ENCODE assay signal across 8 cellular contexts in genomic region chr18:26656944-26657536, GRCh38.
DNase-seq lines count a peak whose midpoint lies in the region; ATAC-seq and TF ChIP-seq lines count a peak whose summit lies in the region.

No MANE protein-coding gene starts in this region.

- no peak for TF ChIP-seq POLR2A in lower leg skin (IDR thresholded peaks at IDR 0.05)

- H3K79me2 ChIP-seq in Karpas-422 (ENCODE audit: low read length) (no peaks in the 10 kb centered on the region), SK-N-SH (ENCODE audit: insufficient read depth) (no peaks in the 10 kb centered on the region)

- H3K27ac ChIP-seq in Karpas-422 (ENCODE audit: low read length): no peak overlapping the region
- peak overlapping the region in 1 of 2 experiments; percentile 97; a peak in 2 of 4 replicates for H3K27ac ChIP-seq in SK-N-SH (ENCODE audit: low read depth in 2 of 2, low read length in 1 of 2)
- H3K27ac ChIP-seq in stomach smooth muscle (ENCODE audit: low read length): peak overlapping the region; percentile 41

- H2AFZ ChIP-seq in Karpas-422 (ENCODE audit: low read length) (no peak overlapping the region), SK-N-SH (ENCODE audit: low read depth) (peak overlapping the region; percentile 95)

- H4K20me1 ChIP-seq in Karpas-422 (ENCODE audit: insufficient read depth, low read depth, low read length): no peaks in the 10 kb centered on the region
- H4K20me1 ChIP-seq in SK-N-SH (ENCODE audit: insufficient read depth): no peaks in the 10 kb centered on the region

- peak; percentile 28 for DNase-seq in DMS53 treated with DMSO at 0.1 percent for 48 hours (lab: John Stamatoyannopoulos, UW; ENCODE audit: unreplicated experiment)
- DNase-seq in Karpas-422: no peak
- peak; percentile 80 for DNase-seq in SK-N-SH
- peak; percentile 82 for DNase-seq in ecto neural progenitor cell (ENCODE audit: low spot score)
- peak; percentile 43 to 91 for DNase-seq in lower leg skin (ENCODE audit: low spot score in 2 of 2)

- no peaks in the 10 kb centered on the region for H3K36me3 ChIP-seq in Karpas-422 (ENCODE audit: insufficient read depth, low read length)
- H3K36me3 ChIP-seq in SK-N-SH (replicated peaks in 1 of 2; ENCODE audit: control insufficient read depth in 1 of 2, insufficient read depth in 2 of 2, low read length in 1 of 2): no peaks in the 10 kb centered on the region
- no peaks in the 10 kb centered on the region for H3K36me3 ChIP-seq in stomach smooth muscle (ENCODE audit: control insufficient read depth in 2 of 2, insufficient read depth in 2 of 2, low read length in 2 of 2)

- POLR2A ChIA-PET in SK-N-SH (lab: Yijun Ruan, JAX): interaction anchor here (0.6 to 1.5 kb wide), 10 partner anchors 26 to 273 kb away, joined by 3 to 8 read pairs (median 4); partner anchors contain the start of gene KCTD1

- H3K4me2 ChIP-seq in Karpas-422 (ENCODE audit: low read depth, low read length, poor library complexity, severe bottlenecking): peak overlapping the region; percentile 54
- peak overlapping the region; percentile 95 for H3K4me2 ChIP-seq in SK-N-SH

- TF ChIP-seq RAD21 in SK-N-SH (IDR thresholded peaks at IDR 0.05; ENCODE audit: low read length): 0 out of 2 replicates have a peak, but pooled peaks have one; percentile 11

- H3K27me3 ChIP-seq in Karpas-422 (ENCODE audit: low read length): no peaks in the 10 kb centered on the region
- peaks cover 11% of the 10 kb centered on the region; the same call in 1 of the 2 replicates for H3K27me3 ChIP-seq in SK-N-SH (ENCODE audit: insufficient read depth)
- H3K27me3 ChIP-seq in stomach smooth muscle (ENCODE audit: control insufficient read depth in 1 of 2, insufficient read depth in 2 of 2, low read length in 2 of 2): peaks cover 0 to 4% of the 10 kb centered on the region in 2 donors

- intact Hi-C loops in lower leg skin (cut with DNase I; ENCODE audit: low total_unique reads): loop anchor here (10.0 kb wide), 2 partner anchors 262 to 342 kb away; no protein-coding TSS in a partner anchor

- no peak for TF ChIP-seq EP300 in SK-N-SH (IDR thresholded peaks at IDR 0.05; ENCODE audit: borderline replicate concordance in 1 of 2, low read depth in 1 of 2, low read length in 1 of 2)

- peaks cover 14% of the 10 kb centered on the region for H3F3A ChIP-seq in SK-N-SH (replicated peaks; ENCODE audit: insufficient read depth)

- H3K9me2 ChIP-seq in Karpas-422 (replicated peaks; ENCODE audit: insufficient read depth, low read length): no peaks in the 10 kb centered on the region
- H3K9me2 ChIP-seq in SK-N-SH: no peaks in the 10 kb centered on the region

- H3K4me1 ChIP-seq in Karpas-422 (ENCODE audit: low read length) (no peaks in the 10 kb centered on the region), SK-N-SH (ENCODE audit: control insufficient read depth in 1 of 2, insufficient read depth in 2 of 2, low read depth in 1 of 2, low read length in 1 of 2) (peaks cover 0 to 14% of the 10 kb centered on the region in 2 experiments; a peak in 2 of 4 replicates), stomach smooth muscle (ENCODE audit: control insufficient read depth, insufficient read depth, low read length) (peaks cover 23% of the 10 kb centered on the region)

- no peaks in the 10 kb centered on the region for H3K9me3 ChIP-seq in Karpas-422 (ENCODE audit: low read length)
- H3K9me3 ChIP-seq in SK-N-SH: no peaks in the 10 kb centered on the region
- H3K9me3 ChIP-seq in stomach smooth muscle (ENCODE audit: control insufficient read depth in 2 of 2, low read length in 2 of 2): no peaks in the 10 kb centered on the region

- peak; percentile 26 for TF ChIP-seq CTCF in SK-N-SH (IDR thresholded peaks at IDR 0.05)
- no peak for TF ChIP-seq CTCF in lower leg skin (IDR thresholded peaks at IDR 0.05)

- ATAC-seq in GM21360 (IDR thresholded peaks at IDR 0.05; ENCODE audit: unreplicated experiment): peak; percentile 73
- ATAC-seq in GM18873 (IDR thresholded peaks at IDR 0.05; ENCODE audit: low FRiP score, unreplicated experiment): no peak

- H3K9ac ChIP-seq in Karpas-422 (ENCODE audit: low read length) (no peak overlapping the region), SK-N-SH (peak overlapping the region; percentile 41; the same call in 1 of the 2 replicates), stomach smooth muscle (ENCODE audit: low read length in 2 of 2) (peak overlapping the region; percentile 63 to 73)

- CTCF ChIA-PET in SK-N-SH (lab: Yijun Ruan, JAX): interaction anchor here (0.6 to 2.3 kb wide), 16 partner anchors 26 to 349 kb away, joined by 3 to 13 read pairs (median 4); partner anchors contain the start of gene KCTD1

- H3K4me3 ChIP-seq in Karpas-422 (ENCODE audit: low read length) (peak overlapping the region; percentile 38; the same call in 1 of the 2 replicates), SK-N-SH (ENCODE audit: low read depth in 2 of 2, low read length in 1 of 2) (peak overlapping the region; percentile 75 to 93), lower leg skin (ENCODE audit: low read depth, poor library complexity, severe bottlenecking) (peak overlapping the region; percentile 63), stomach smooth muscle (ENCODE audit: low read length in 2 of 2) (peak overlapping the region; percentile 80 to 86)

- 2% methylated on average over 21 of the region's 52 CpGs for WGBS in SK-N-SH (ENCODE audit: low lambda C conversion rate)
- WGBS in lower leg skin, 2 donors: 0 to 1% methylated on average over 17 to 30 of the region's 52 CpGs

TF ChIP-seq in SK-N-SH, 30 proteins besides CTCF, POLR2A, EP300 and RAD21:
- TF ChIP-seq RCOR1 (IDR thresholded peaks at IDR 0.05; ENCODE audit: low read length) (no peak), GATA2 (CRISPR knock-in tag; IDR thresholded peaks at IDR 0.05) (no peak), ELF1 (IDR thresholded peaks at IDR 0.05) (0 out of 2 replicates have a peak, but pooled peaks have one; percentile 13), SIN3A (IDR thresholded peaks at IDR 0.05; ENCODE audit: borderline replicate concordance, low read depth, low read length) (peak; percentile 35; the same call in 1 of the 2 replicates), POLR2AphosphoS5 (IDR thresholded peaks at IDR 0.05; ENCODE audit: low read depth, low read length) (no peak), FOXM1 (IDR thresholded peaks at IDR 0.05; ENCODE audit: low read depth) (no peak), REST (IDR thresholded peaks at IDR 0.05; ENCODE audit: low read depth, low read length) (no peak), FOXJ3 (CRISPR knock-in tag; IDR thresholded peaks at IDR 0.05) (no peak), GABPA (IDR thresholded peaks at IDR 0.05; ENCODE audit: low read depth) (0 out of 2 replicates have a peak, but pooled peaks have one; percentile 28), NRF1 (IDR thresholded peaks at IDR 0.05; ENCODE audit: low read depth, low read length) (peak; percentile 40; the same call in 1 of the 2 replicates)
